8 cellular contexts compared by ENCODE assay signal in the genomic region with DNA sequence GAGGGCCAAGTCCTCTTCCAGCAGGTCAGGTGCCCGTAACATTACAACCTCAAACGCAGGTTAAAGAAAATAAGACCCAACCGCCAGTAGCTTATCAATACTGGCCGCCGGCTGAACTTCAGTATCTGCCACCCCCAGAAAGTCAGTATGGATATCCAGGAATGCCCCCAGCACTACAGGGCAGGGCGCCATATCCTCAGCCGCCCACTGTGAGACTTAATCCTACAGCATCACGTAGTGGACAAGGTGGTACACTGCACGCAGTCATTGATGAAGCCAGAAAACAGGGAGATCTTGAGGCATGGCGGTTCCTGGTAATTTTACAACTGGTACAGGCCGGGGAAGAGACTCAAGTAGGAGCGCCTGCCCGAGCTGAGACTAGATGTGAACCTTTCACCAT. TPM values are rescaled to one million over a fixed set of nuclear protein-coding genes. Genes with fewer than 3 reads are reported as not detected.
A peak's percentile ranks its signal among the peaks of the same experiment; 100 is the strongest.
DNase-seq lines count a peak whose midpoint lies in the region; ATAC-seq and TF ChIP-seq lines count a peak whose summit lies in the region.
"Not testable (repeated sequence)": the region's sequence is repeated elsewhere in the genome, so short reads cannot be mapped to it uniquely, and the experiment has no call there.

No MANE protein-coding gene starts in this region.

- ATAC-seq in GM21423 (IDR thresholded peaks at IDR 0.05; ENCODE audit: unreplicated experiment) (peak; percentile 63), HG03175 (IDR thresholded peaks at IDR 0.05; ENCODE audit: unreplicated experiment) (peak; percentile 90), upper lobe of left lung (ENCODE audit: low FRiP score in 2 of 2) (peak; percentile 83 to 89)

- TF ChIP-seq CTCF in foreskin fibroblast (IDR thresholded peaks at IDR 0.05; ENCODE audit: low read depth, low read length) (peak; percentile 36), upper lobe of left lung (IDR thresholded peaks at IDR 0.05) (peak; percentile 32 to 77 (median 63))

- TF ChIP-seq EP300 in upper lobe of left lung (IDR thresholded peaks at IDR 0.05) = not testable (repeated sequence)

- WGBS in upper lobe of left lung, 2 donors = 76 to 83% methylated on average over 9 to 13 of the region's 13 CpGs

- H3K4me3 ChIP-seq in adipocyte (ENCODE audit: low read length); foreskin fibroblast (ENCODE audit: low read depth in 1 of 2, low read length in 2 of 2); upper lobe of left lung: not testable (repeated sequence)

- H3K27ac ChIP-seq in upper lobe of left lung = peak overlapping the region in 3 of 4 donors; percentile 61 to 70 (median 69)

- not testable (repeated sequence) for H3K9me3 ChIP-seq in adipocyte (ENCODE audit: control insufficient read depth, low read length); upper lobe of left lung

- H3K27me3 ChIP-seq in adipocyte (replicated peaks; ENCODE audit: control insufficient read depth, insufficient read depth, low read length); upper lobe of left lung: not testable (repeated sequence)

- TF ChIP-seq POLR2A in upper lobe of left lung (IDR thresholded peaks at IDR 0.05) = not testable (repeated sequence)

- DNase-seq in G401 (ENCODE audit: low spot score) = peak; percentile 29
- DNase-seq in RKO (ENCODE audit: low spot score) = peak; percentile 66
- peak; percentile 42 for DNase-seq in adipocyte (ENCODE audit: low read depth)
- DNase-seq in foreskin fibroblast = peak; percentile 43 to 69
- DNase-seq in mucosa of gallbladder (ENCODE audit: low spot score) = peak; percentile 36
- peak in 1 of 2 donors; percentile 69 for DNase-seq in upper lobe of left lung

- not testable (repeated sequence) for H3K36me3 ChIP-seq in adipocyte (ENCODE audit: control insufficient read depth, insufficient read depth, low read length, severe bottlenecking); upper lobe of left lung

- H3K9ac ChIP-seq in adipocyte (ENCODE audit: low read length) = not testable (repeated sequence)

- H3K4me1 ChIP-seq in adipocyte (ENCODE audit: control insufficient read depth, insufficient read depth, low read length) (peaks cover 12% of the 10 kb centered on the region), upper lobe of left lung (peaks cover 0 to 24% (median 16%) of the 10 kb centered on the region in 4 donors)

- in situ Hi-C loops in G401 (cut with HindIII; ENCODE audit: low sequenced_read_pairs) = not testable (repeated sequence)

RNA-seq across cellular contexts. Expression of a gene that starts 7.0 kb away (rescaled TPM):
- 1,940 and 2,373 TPM in 2 replicates for total RNA-seq in G401 (2014; rRNA removed; shearing (Covaris generic))
- total RNA-seq in mucosa of gallbladder (827 TPM), upper lobe of left lung (1,000 to 10,000 TPM in 1 of 6 donors, 100 to 1,000 TPM in 5; 695 to 1,240 (median 904) TPM)

RNA-seq across cellular contexts. Expression of a gene that starts 16.6 kb away (rescaled TPM):
- total RNA-seq in G401 (2014; rRNA removed; shearing (Covaris generic)) = 16.9 and 20.0 TPM in 2 replicates
- total RNA-seq in mucosa of gallbladder = 15.5 TPM
- 10 to 100 TPM; 16.3 to 41.4 (median 19.8) TPM for total RNA-seq in upper lobe of left lung

RNA-seq across cellular contexts. Expression of a gene that starts 30.9 kb away (rescaled TPM):
- total RNA-seq in G401 (2014; rRNA removed; shearing (Covaris generic)) = 9.9 and 11.0 TPM in 2 replicates
- 10.6 TPM for total RNA-seq in mucosa of gallbladder
- total RNA-seq in upper lobe of left lung = 10 to 100 TPM in 1 of 6 donors, 1 to 10 TPM in 5; 4.7 to 14.9 (median 7.7) TPM
